ENCODE assay signal across 1 cellular context in genomic region chr5:123429993-123430392, GRCh38.
A peak's percentile ranks its signal among the peaks of the same experiment; 100 is the strongest.
TF ChIP-seq lines count a peak whose summit lies in the region.

No MANE protein-coding gene starts in this region.

TF ChIP-seq in HCT116, 20 proteins besides CTCF, POLR2A, EP300 and RAD21 (continued from another document):
- TF ChIP-seq MAX (IDR thresholded peaks at IDR 0.05) = no peak
- no peak for TF ChIP-seq REST (IDR thresholded peaks at IDR 0.05; ENCODE audit: low read depth)
- TF ChIP-seq JUND (IDR thresholded peaks at IDR 0.05) = peak; percentile 44; the same call in 1 of the 2 replicates
- no peak for TF ChIP-seq SRF (IDR thresholded peaks at IDR 0.05; ENCODE audit: low read depth)
- TF ChIP-seq CEBPB (IDR thresholded peaks at IDR 0.05; ENCODE audit: low read depth) = peak; percentile 92
- TF ChIP-seq TCF7L2 (IDR thresholded peaks at IDR 0.05; ENCODE audit: borderline replicate concordance, extremely low read depth, insufficient read depth, insufficient read length) = no peak
- no peak for TF ChIP-seq EZH2phosphoT487 (IDR thresholded peaks at IDR 0.05; ENCODE audit: borderline replicate concordance)
- TF ChIP-seq SP1 (IDR thresholded peaks at IDR 0.05; ENCODE audit: low read depth) = peak; percentile 23; the same call in 1 of the 2 replicates
- TF ChIP-seq CBX3 (IDR thresholded peaks at IDR 0.05; ENCODE audit: low read depth) = no peak
- TF ChIP-seq YY1 (IDR thresholded peaks at IDR 0.05; ENCODE audit: extremely low read depth, insufficient replicate concordance, low read depth, low read length) = no peak
- TF ChIP-seq SIN3A (IDR thresholded peaks at IDR 0.05; ENCODE audit: low read depth) = no peak
- no peak for TF ChIP-seq EZH2 (IDR thresholded peaks at IDR 0.05)
- TF ChIP-seq ATF3 (IDR thresholded peaks at IDR 0.05) = peak; percentile 64; the same call in 1 of the 2 replicates
